Comparison of ENCODE assay signal across 1 cellular context in genomic region chr20:41456341-41456740, GRCh38.
TF ChIP-seq lines count a peak whose summit lies in the region.

No MANE protein-coding gene starts in this region.

TF ChIP-seq in IMR-90, 13 proteins besides CTCF, POLR2A, EP300 and RAD21 (continued from another document):
- TF ChIP-seq MXI1 (IDR thresholded peaks at IDR 0.05; ENCODE audit: borderline replicate concordance, low read depth, low read length) = no peak
- no peak for TF ChIP-seq CEBPB (IDR thresholded peaks at IDR 0.05; ENCODE audit: low read depth, low read length)
- no peak for TF ChIP-seq USF2 (IDR thresholded peaks at IDR 0.05; ENCODE audit: low read depth, low read length)
